ENCODE assay signal across 1 cellular context in the genomic region with DNA sequence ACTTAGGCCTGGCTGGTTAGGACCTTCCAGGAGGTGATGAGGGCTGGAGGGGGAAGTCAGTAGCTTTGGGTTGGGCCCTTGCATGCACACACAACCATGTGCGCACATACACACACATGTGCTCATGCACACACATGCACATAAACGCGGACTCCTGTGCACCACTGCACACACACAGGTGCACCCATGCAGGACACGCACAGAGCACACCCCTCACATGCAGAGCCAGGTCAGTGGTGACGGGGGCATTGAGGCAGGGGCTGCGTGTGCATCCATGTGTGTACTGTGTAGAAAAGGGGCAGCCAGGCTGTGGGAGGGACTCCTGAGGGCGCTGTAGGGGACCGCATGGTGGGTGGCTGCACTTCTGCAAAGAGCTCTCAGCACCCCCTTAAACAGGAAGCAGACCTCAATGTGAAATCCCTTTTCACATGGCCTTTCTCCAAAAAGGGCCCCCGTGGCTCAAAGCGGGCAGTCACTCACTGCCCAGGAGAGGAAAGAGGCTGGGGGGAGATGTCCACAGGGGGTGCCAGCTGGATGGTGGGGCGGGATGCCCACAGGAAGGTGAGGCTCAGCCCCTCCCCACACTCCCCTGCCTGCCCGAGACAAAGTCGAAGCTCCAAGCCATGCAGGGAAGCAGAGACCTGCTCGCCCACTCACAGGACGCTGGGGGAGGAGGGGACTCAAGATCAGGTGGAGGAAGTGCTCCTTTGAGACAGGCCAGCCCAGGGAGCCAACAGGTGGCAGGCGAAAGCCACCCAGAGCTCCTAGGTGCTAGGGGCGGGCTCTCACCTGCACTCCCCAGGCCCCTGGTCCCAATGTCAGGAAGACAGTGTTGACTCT.
TF ChIP-seq lines count a peak whose summit lies in the region.

No MANE protein-coding gene starts in this region.

TF ChIP-seq in GM12878, 131 proteins besides CTCF, POLR2A, EP300 and RAD21 (continued from another document and continues in another):
- TF ChIP-seq BCL11A (IDR thresholded peaks at IDR 0.05; ENCODE audit: low read depth, low read length): no peak
- no peak for TF ChIP-seq ESRRA (IDR thresholded peaks at IDR 0.05; ENCODE audit: low read length)
- TF ChIP-seq, protein P1, sequence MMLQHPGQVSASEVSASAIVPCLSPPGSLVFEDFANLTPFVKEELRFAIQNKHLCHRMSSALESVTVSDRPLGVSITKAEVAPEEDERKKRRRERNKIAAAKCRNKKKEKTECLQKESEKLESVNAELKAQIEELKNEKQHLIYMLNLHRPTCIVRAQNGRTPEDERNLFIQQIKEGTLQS (IDR thresholded peaks at IDR 0.05; ENCODE audit: borderline replicate concordance, extremely low read depth, low read depth, low read length): no peak
- no peak for TF ChIP-seq EZH2 (IDR thresholded peaks at IDR 0.05; ENCODE audit: borderline replicate concordance, control insufficient read depth, low read depth, low read length)
- TF ChIP-seq TCF12 (IDR thresholded peaks at IDR 0.05; ENCODE audit: low read depth, low read length): 0 out of 2 replicates have a peak, but pooled peaks have one; percentile 22
- 0 out of 2 replicates have a peak, but pooled peaks have one; percentile 14 for TF ChIP-seq YY1 (IDR thresholded peaks at IDR 0.05; ENCODE audit: low read depth, low read length)
- no peak for TF ChIP-seq JUND (IDR thresholded peaks at IDR 0.05; ENCODE audit: low read depth, low read length)
- no peak for TF ChIP-seq CEBPZ (IDR thresholded peaks at IDR 0.05; ENCODE audit: low read depth, low read length)
- TF ChIP-seq BACH1 (IDR thresholded peaks at IDR 0.05; ENCODE audit: borderline replicate concordance): no peak
- TF ChIP-seq, protein P2, sequence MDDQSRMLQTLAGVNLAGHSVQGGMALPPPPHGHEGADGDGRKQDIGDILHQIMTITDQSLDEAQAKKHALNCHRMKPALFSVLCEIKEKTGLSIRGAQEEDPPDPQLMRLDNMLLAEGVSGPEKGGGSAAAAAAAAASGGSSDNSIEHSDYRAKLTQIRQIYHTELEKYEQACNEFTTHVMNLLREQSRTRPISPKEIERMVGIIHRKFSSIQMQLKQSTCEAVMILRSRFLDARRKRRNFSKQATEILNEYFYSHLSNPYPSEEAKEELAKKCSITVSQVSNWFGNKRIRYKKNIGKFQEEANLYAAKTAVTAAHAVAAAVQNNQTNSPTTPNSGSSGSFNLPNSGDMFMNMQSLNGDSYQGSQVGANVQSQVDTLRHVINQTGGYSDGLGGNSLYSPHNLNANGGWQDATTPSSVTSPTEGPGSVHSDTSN (IDR thresholded peaks at IDR 0.05; ENCODE audit: insufficient replicate concordance, low read depth, low read length): no peak
- TF ChIP-seq BHLHE40 (IDR thresholded peaks at IDR 0.05; ENCODE audit: borderline replicate concordance in 1 of 2, low read depth in 2 of 2, low read length in 1 of 2): no peak
- TF ChIP-seq JUNB (IDR thresholded peaks at IDR 0.05): no peak
- TF ChIP-seq CREM (IDR thresholded peaks at IDR 0.05; ENCODE audit: low read depth): no peak
- TF ChIP-seq IKZF1 (conservative IDR thresholded peaks at IDR 0.05): peak; percentile 43; the same call in 1 of the 2 replicates
- no peak for TF ChIP-seq FOS (IDR thresholded peaks at IDR 0.05; ENCODE audit: borderline replicate concordance, extremely low read depth, insufficient read length)
- no peak for TF ChIP-seq SUPT20H (IDR thresholded peaks at IDR 0.05; ENCODE audit: borderline replicate concordance, control insufficient read depth, low read depth, low read length)
- TF ChIP-seq CBFB (IDR thresholded peaks at IDR 0.05; ENCODE audit: low read depth): no peak
- TF ChIP-seq ZSCAN29 (IDR thresholded peaks at IDR 0.05): no peak
- no peak for TF ChIP-seq CBX3 (IDR thresholded peaks at IDR 0.05; ENCODE audit: borderline replicate concordance, low read depth)
- no peak for TF ChIP-seq SMAD5 (IDR thresholded peaks at IDR 0.05; ENCODE audit: low read depth)
- TF ChIP-seq REST (IDR thresholded peaks at IDR 0.05; ENCODE audit: low read depth, low read length): no peak
- no peak for TF ChIP-seq TCF7 (IDR thresholded peaks at IDR 0.05; ENCODE audit: borderline replicate concordance)
- no peak for TF ChIP-seq HCFC1 (IDR thresholded peaks at IDR 0.05; ENCODE audit: low read length)
- TF ChIP-seq, protein P3, sequence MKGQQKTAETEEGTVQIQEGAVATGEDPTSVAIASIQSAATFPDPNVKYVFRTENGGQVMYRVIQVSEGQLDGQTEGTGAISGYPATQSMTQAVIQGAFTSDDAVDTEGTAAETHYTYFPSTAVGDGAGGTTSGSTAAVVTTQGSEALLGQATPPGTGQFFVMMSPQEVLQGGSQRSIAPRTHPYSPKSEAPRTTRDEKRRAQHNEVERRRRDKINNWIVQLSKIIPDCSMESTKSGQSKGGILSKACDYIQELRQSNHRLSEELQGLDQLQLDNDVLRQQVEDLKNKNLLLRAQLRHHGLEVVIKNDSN (IDR thresholded peaks at IDR 0.05; ENCODE audit: borderline replicate concordance, extremely low read length, insufficient read depth, low read depth, low read length): no peak
- peak; percentile 72; the same call in 1 of the 2 replicates for TF ChIP-seq NFXL1 (IDR thresholded peaks at IDR 0.05; ENCODE audit: borderline replicate concordance)
- peak; percentile 7 for TF ChIP-seq MEF2B (IDR thresholded peaks at IDR 0.05; ENCODE audit: partially characterized antibody, poor library complexity, severe bottlenecking)
- TF ChIP-seq HDGF (IDR thresholded peaks at IDR 0.05): no peak
- no peak for TF ChIP-seq CHD4 (IDR thresholded peaks at IDR 0.05)
- TF ChIP-seq KDM1A (IDR thresholded peaks at IDR 0.05; ENCODE audit: borderline replicate concordance): no peak
- no peak for TF ChIP-seq NRF1 (conservative IDR thresholded peaks at IDR 0.05; ENCODE audit: low read depth, low read length)
- no peak; the same call in 1 of the 2 replicates for TF ChIP-seq RAD51 (IDR thresholded peaks at IDR 0.05)
- TF ChIP-seq, protein P4, sequence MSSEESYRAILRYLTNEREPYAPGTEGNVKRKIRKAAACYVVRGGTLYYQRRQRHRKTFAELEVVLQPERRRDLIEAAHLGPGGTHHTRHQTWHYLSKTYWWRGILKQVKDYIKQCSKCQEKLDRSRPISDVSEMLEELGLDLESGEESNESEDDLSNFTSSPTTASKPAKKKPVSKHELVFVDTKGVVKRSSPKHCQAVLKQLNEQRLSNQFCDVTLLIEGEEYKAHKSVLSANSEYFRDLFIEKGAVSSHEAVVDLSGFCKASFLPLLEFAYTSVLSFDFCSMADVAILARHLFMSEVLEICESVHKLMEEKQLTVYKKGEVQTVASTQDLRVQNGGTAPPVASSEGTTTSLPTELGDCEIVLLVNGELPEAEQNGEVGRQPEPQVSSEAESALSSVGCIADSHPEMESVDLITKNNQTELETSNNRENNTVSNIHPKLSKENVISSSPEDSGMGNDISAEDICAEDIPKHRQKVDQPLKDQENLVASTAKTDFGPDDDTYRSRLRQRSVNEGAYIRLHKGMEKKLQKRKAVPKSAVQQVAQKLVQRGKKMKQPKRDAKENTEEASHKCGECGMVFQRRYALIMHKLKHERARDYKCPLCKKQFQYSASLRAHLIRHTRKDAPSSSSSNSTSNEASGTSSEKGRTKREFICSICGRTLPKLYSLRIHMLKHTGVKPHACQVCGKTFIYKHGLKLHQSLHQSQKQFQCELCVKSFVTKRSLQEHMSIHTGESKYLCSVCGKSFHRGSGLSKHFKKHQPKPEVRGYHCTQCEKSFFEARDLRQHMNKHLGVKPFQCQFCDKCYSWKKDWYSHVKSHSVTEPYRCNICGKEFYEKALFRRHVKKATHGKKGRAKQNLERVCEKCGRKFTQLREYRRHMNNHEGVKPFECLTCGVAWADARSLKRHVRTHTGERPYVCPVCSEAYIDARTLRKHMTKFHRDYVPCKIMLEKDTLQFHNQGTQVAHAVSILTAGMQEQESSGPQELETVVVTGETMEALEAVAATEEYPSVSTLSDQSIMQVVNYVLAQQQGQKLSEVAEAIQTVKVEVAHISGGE (CRISPR knock-in tag; IDR thresholded peaks at IDR 0.05): no peak
- TF ChIP-seq BCLAF1 (IDR thresholded peaks at IDR 0.05): no peak
- peak; percentile 53; the same call in 1 of the 2 replicates for TF ChIP-seq DPF2 (IDR thresholded peaks at IDR 0.05)
- TF ChIP-seq SMARCA5 (IDR thresholded peaks at IDR 0.05): 0 out of 2 replicates have a peak, but pooled peaks have one; percentile 11
- no peak for TF ChIP-seq SREBF2 (IDR thresholded peaks at IDR 0.05; ENCODE audit: low read length)
- no peak for TF ChIP-seq USF2 (IDR thresholded peaks at IDR 0.05; ENCODE audit: borderline replicate concordance, low read depth, low read length)
- TF ChIP-seq, protein P5, sequence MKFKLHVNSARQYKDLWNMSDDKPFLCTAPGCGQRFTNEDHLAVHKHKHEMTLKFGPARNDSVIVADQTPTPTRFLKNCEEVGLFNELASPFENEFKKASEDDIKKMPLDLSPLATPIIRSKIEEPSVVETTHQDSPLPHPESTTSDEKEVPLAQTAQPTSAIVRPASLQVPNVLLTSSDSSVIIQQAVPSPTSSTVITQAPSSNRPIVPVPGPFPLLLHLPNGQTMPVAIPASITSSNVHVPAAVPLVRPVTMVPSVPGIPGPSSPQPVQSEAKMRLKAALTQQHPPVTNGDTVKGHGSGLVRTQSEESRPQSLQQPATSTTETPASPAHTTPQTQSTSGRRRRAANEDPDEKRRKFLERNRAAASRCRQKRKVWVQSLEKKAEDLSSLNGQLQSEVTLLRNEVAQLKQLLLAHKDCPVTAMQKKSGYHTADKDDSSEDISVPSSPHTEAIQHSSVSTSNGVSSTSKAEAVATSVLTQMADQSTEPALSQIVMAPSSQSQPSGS (IDR thresholded peaks at IDR 0.05; ENCODE audit: low read length): no peak; the same call in 1 of the 2 replicates
- 0 out of 2 replicates have a peak, but pooled peaks have one; percentile 22 for TF ChIP-seq NBN (IDR thresholded peaks at IDR 0.05)
- TF ChIP-seq CBX5 (IDR thresholded peaks at IDR 0.05; ENCODE audit: low read depth): no peak
- TF ChIP-seq TBL1XR1 (IDR thresholded peaks at IDR 0.05; ENCODE audit: low read depth, low read length): no peak
